15 cellular contexts compared by ENCODE assay signal in genomic region chr11:12922418-12922817, GRCh38.
"Had no signal": no experiment of that assay in that cellular context is flagged by ENCODE, and none has a peak within 500 bp of the region (broad histone marks: within the 10 kb centered on the region; RNA-seq: fewer than 3 reads in every experiment).

No MANE protein-coding gene starts in this region.

- H2AFZ ChIP-seq: hepatocyte had no signal

- DNase-seq: colonic mucosa; dermis blood vessel endothelial cell; foreskin melanocyte; head of caudate nucleus; mucosa of descending colon; naive thymus-derived CD8-positive, alpha-beta T cell; psoas muscle; sigmoid colon; stimulated activated CD4-positive, alpha-beta T cell treated with anti-CD3 and anti-CD28 coated beads, Interleukin-2, amount 100 ng/mL, for 24 hours; stimulated activated naive CD4-positive, alpha-beta T cell; stomach; trophoblast cell had no signal

- H3K4me2 ChIP-seq: hepatocyte had no signal

- H3K4me1 Mint-ChIP-seq: naive thymus-derived CD8-positive, alpha-beta T cell had no signal

- H3K36me3 Mint-ChIP-seq: naive thymus-derived CD8-positive, alpha-beta T cell had no signal

- H3K27ac Mint-ChIP-seq: naive thymus-derived CD8-positive, alpha-beta T cell had no signal

- H3K27ac ChIP-seq: colonic mucosa, hepatocyte, neutrophil, psoas muscle, sigmoid colon, skin epidermis, stomach had no signal

- H3K9me3 ChIP-seq: colonic mucosa, mucosa of descending colon, neutrophil, psoas muscle, sigmoid colon, stomach had no signal

- H3K36me3 ChIP-seq: colonic mucosa, neutrophil had no signal

- H3K4me3 Mint-ChIP-seq: naive thymus-derived CD8-positive, alpha-beta T cell had no signal

- H3K4me3 ChIP-seq: colonic mucosa, hepatocyte, mucosa of descending colon, psoas muscle, sigmoid colon, skin epidermis, stomach had no signal

- H3K9me3 Mint-ChIP-seq: naive thymus-derived CD8-positive, alpha-beta T cell had no signal

- ATAC-seq: mucosa of descending colon; naive thymus-derived CD8-positive, alpha-beta T cell had no signal

- H3K27me3 ChIP-seq: colonic mucosa, hepatocyte, sigmoid colon, stomach had no signal

- H3K4me1 ChIP-seq: colonic mucosa, psoas muscle, stomach had no signal
